8 cellular contexts compared by ENCODE assay signal in the genomic region with DNA sequence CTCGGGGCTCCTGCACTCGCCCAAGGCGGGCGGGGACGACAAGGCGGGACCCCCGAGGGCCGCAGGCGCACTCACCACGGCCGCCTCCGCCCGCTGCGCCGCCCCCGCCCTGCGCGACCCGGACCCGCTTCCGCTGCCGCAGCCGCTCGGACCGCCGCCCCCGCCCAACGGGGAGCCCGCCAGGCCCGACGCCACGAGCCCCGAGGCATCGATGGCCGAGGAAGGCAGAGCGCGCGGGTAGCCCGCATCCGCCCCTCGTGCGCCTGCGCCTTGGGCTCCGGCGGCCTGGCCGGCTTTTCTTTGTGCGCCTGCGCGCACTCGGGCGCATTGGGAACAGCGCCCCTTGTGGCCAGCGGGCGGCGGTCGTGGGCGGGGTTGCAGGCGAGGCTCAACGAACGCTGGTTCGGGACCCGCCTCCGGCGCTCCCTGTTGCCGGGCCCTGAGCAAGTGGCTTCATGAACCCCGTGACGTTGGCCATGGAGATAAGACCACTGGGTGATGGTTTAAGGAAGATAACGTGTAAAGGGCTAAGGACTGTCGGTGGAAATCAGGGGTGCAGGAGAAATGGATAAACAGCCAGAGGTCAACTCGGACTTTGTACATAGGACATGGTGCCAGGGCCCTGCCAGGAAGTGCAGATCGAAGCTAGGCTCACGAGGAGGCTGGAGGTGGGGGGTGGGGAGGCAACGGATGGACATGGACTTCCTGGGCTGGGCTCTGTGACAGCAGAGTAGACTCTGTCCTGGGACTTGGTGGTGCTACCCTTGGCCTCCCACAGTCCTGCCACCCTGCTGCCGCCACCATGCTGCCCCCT. TPM values are rescaled to one million over a fixed set of nuclear protein-coding genes. Genes with fewer than 3 reads are reported as not detected.
A peak's percentile ranks its signal among the peaks of the same experiment; 100 is the strongest.
DNase-seq lines count a peak whose midpoint lies in the region; ATAC-seq and TF ChIP-seq lines count a peak whose summit lies in the region.

A gene (plus strand): TSS at position 725 of the 814 bp plus-strand sequence. CDS start 78 bp downstream, at position 803.
A gene with protein sequence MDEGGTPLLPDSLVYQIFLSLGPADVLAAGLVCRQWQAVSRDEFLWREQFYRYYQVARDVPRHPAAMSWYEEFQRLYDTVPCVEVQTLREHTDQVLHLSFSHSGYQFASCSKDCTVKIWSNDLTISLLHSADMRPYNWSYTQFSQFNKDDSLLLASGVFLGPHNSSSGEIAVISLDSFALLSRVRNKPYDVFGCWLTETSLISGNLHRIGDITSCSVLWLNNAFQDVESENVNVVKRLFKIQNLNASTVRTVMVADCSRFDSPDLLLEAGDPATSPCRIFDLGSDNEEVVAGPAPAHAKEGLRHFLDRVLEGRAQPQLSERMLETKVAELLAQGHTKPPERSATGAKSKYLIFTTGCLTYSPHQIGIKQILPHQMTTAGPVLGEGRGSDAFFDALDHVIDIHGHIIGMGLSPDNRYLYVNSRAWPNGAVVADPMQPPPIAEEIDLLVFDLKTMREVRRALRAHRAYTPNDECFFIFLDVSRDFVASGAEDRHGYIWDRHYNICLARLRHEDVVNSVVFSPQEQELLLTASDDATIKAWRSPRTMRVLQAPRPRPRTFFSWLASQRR (minus strand): TSS at position 220 of the 814 bp plus-strand sequence. CDS start 655 bp downstream, outside the sequence.

- H3K4me1 ChIP-seq in DOHH2 (ENCODE audit: control insufficient read depth, low read length) (peaks cover 16% of the 10 kb centered on the region), KMS-11 (ENCODE audit: low read depth, poor library complexity, severe bottlenecking) (peaks cover 17% of the 10 kb centered on the region), Peyer's patch (peaks cover 0 to 34% (median 10%) of the 10 kb centered on the region in 4 donors), fibroblast of lung (ENCODE audit: control insufficient read depth, extremely low read depth, insufficient read depth, low read length) (peaks cover 2% of the 10 kb centered on the region)

- peak; percentile 84 for TF ChIP-seq CTCF in DOHH2 (IDR thresholded peaks at IDR 0.05; ENCODE audit: low read depth, low read length, poor library complexity, severe bottlenecking)
- TF ChIP-seq CTCF in KMS-11 (conservative IDR thresholded peaks at IDR 0.05; ENCODE audit: low read depth, low read length) = peak; percentile 81
- peak; percentile 99 to 100 (median 100) for TF ChIP-seq CTCF in Peyer's patch (IDR thresholded peaks at IDR 0.05)
- TF ChIP-seq CTCF in fibroblast of lung (conservative IDR thresholded peaks at IDR 0.05 in 1 of 2, IDR thresholded peaks at IDR 0.05 in 1 of 2; ENCODE audit: low read depth in 1 of 2, low read length in 2 of 2) = peak; percentile 69 to 71

- no peaks in the 10 kb centered on the region for H3K9me3 Mint-ChIP-seq in activated T-helper 1 cell treated with anti-CD3 and anti-CD28 coated beads, Interleukin-12 subunit alpha, Interleukin-12 subunit beta, Interleukin-2, Interleukin-4 antibody, amounts not matched to agents 30 ng/mL and 10 ng/mL and 1 ng/mL, durations not matched to agents 14 hours and 24 hours and 36 hours
- H3K9me3 Mint-ChIP-seq in naive B cell = no peaks in the 10 kb centered on the region
- no peaks in the 10 kb centered on the region for H3K9me3 Mint-ChIP-seq in stimulated activated effector memory CD8-positive, alpha-beta T cell treated with anti-CD3 and anti-CD28 coated beads, Interleukin-12 subunit alpha, Interleukin-12 subunit beta, amount 100 ng/mL, for 72 hours

- H3K4me3 ChIP-seq in DOHH2 (ENCODE audit: low read length) (peak within 1 kb of the TSS; percentile 84), KMS-11 (IDR thresholded peaks at IDR 0.05; ENCODE audit: insufficient read depth, low read depth, low read length) (peak within 1 kb of the TSS; percentile 22), Peyer's patch (peak within 1 kb of the TSS; percentile 83 to 100 (median 94)), fibroblast of lung (replicated peaks in 1 of 4; ENCODE audit: control extremely low read depth in 1 of 4, insufficient read depth in 1 of 4, low read depth in 3 of 4, low read length in 4 of 4) (peak within 1 kb of the TSS; percentile 61 to 90 (median 84))

- no peaks in the 10 kb centered on the region for H3K27me3 Mint-ChIP-seq in activated T-helper 1 cell treated with anti-CD3 and anti-CD28 coated beads, Interleukin-12 subunit alpha, Interleukin-12 subunit beta, Interleukin-2, Interleukin-4 antibody, amounts not matched to agents 30 ng/mL and 10 ng/mL and 1 ng/mL, durations not matched to agents 14 hours and 24 hours and 36 hours (ENCODE audit: insufficient read depth)
- no peaks in the 10 kb centered on the region for H3K27me3 Mint-ChIP-seq in naive B cell

- peak within 1 kb of the TSS; percentile 64; the same call in 1 of the 2 replicates for H3K9ac ChIP-seq in KMS-11
- peak within 1 kb of the TSS; percentile 80 for H3K9ac ChIP-seq in fibroblast of lung (ENCODE audit: insufficient read depth, low read length)

- H3K4me1 Mint-ChIP-seq in activated T-helper 1 cell treated with anti-CD3 and anti-CD28 coated beads, Interleukin-12 subunit alpha, Interleukin-12 subunit beta, Interleukin-2, Interleukin-4 antibody, amounts not matched to agents 30 ng/mL and 10 ng/mL and 1 ng/mL, durations not matched to agents 14 hours and 24 hours and 36 hours (ENCODE audit: low read depth) = peaks cover 5% of the 10 kb centered on the region
- H3K4me1 Mint-ChIP-seq in naive B cell = peaks cover 8 to 10% (median 10%) of the 10 kb centered on the region in 3 donors
- H3K4me1 Mint-ChIP-seq in stimulated activated effector memory CD8-positive, alpha-beta T cell treated with anti-CD3 and anti-CD28 coated beads, Interleukin-12 subunit alpha, Interleukin-12 subunit beta, amount 100 ng/mL, for 72 hours = peaks cover 21% of the 10 kb centered on the region

- peak within 1 kb of the TSS; percentile 77 for H3K4me2 ChIP-seq in DOHH2 (ENCODE audit: low read length)
- peak within 1 kb of the TSS; percentile 60 for H3K4me2 ChIP-seq in KMS-11
- peak within 1 kb of the TSS; percentile 88 for H3K4me2 ChIP-seq in fibroblast of lung (ENCODE audit: extremely low read depth, insufficient read depth, low read length)

- peak; percentile 87 to 97 (median 97) for DNase-seq in Peyer's patch
- peak; percentile 97 for DNase-seq in activated T-helper 1 cell treated with anti-CD3 and anti-CD28 coated beads, Interleukin-12 subunit alpha, Interleukin-12 subunit beta, Interleukin-2, Interleukin-4 antibody, amounts not matched to agents 30 ng/mL and 10 ng/mL and 1 ng/mL, durations not matched to agents 14 hours and 24 hours and 36 hours (ENCODE audit: low spot score)
- DNase-seq in fibroblast of lung (ENCODE audit: low read depth in 2 of 2) = peak; percentile 87 to 92
- DNase-seq in naive B cell = peak; percentile 96
- DNase-seq in stimulated activated effector memory CD8-positive, alpha-beta T cell treated with anti-CD3 and anti-CD28 coated beads, Interleukin-12 subunit alpha, Interleukin-12 subunit beta, amount 100 ng/mL, for 72 hours (ENCODE audit: low spot score in 2 of 2) = peak; percentile 98 to 99

- H3K27ac Mint-ChIP-seq in activated T-helper 1 cell treated with anti-CD3 and anti-CD28 coated beads, Interleukin-12 subunit alpha, Interleukin-12 subunit beta, Interleukin-2, Interleukin-4 antibody, amounts not matched to agents 30 ng/mL and 10 ng/mL and 1 ng/mL, durations not matched to agents 14 hours and 24 hours and 36 hours = peak within 1 kb of the TSS; percentile 86
- peak within 1 kb of the TSS in 5 of 6 donors; percentile 49 to 96 (median 87) for H3K27ac Mint-ChIP-seq in naive B cell
- H3K27ac Mint-ChIP-seq in stimulated activated effector memory CD8-positive, alpha-beta T cell treated with anti-CD3 and anti-CD28 coated beads, Interleukin-12 subunit alpha, Interleukin-12 subunit beta, amount 100 ng/mL, for 72 hours = peak within 1 kb of the TSS; percentile 87

- H3K79me2 ChIP-seq in DOHH2 (ENCODE audit: control insufficient read depth, low read length) (peaks cover 26% of the 10 kb centered on the region), KMS-11 (ENCODE audit: insufficient read depth, low read depth) (peaks cover 18% of the 10 kb centered on the region; the same call in 1 of the 2 replicates), fibroblast of lung (ENCODE audit: control insufficient read depth, insufficient read depth, low read length) (peaks cover 23% of the 10 kb centered on the region)

- H3K36me3 ChIP-seq in DOHH2 (ENCODE audit: control insufficient read depth, low read length) (peaks cover 32% of the 10 kb centered on the region), KMS-11 (ENCODE audit: insufficient read depth) (peaks cover 3% of the 10 kb centered on the region; the same call in 1 of the 2 replicates), Peyer's patch (peaks cover 0 to 35% (median 0%) of the 10 kb centered on the region in 3 donors), fibroblast of lung (ENCODE audit: control insufficient read depth, insufficient read depth, low read length) (peaks cover 35% of the 10 kb centered on the region)

- no peaks in the 10 kb centered on the region for H3K9me3 ChIP-seq in DOHH2 (ENCODE audit: control insufficient read depth, insufficient read depth, low read length)
- H3K9me3 ChIP-seq in Peyer's patch = no peaks in the 10 kb centered on the region
- no peaks in the 10 kb centered on the region for H3K9me3 ChIP-seq in fibroblast of lung (ENCODE audit: control insufficient read depth, insufficient read depth, low read depth, low read length)

- H3K36me3 Mint-ChIP-seq in activated T-helper 1 cell treated with anti-CD3 and anti-CD28 coated beads, Interleukin-12 subunit alpha, Interleukin-12 subunit beta, Interleukin-2, Interleukin-4 antibody, amounts not matched to agents 30 ng/mL and 10 ng/mL and 1 ng/mL, durations not matched to agents 14 hours and 24 hours and 36 hours (ENCODE audit: low read depth) = peaks cover 10% of the 10 kb centered on the region
- H3K36me3 Mint-ChIP-seq in naive B cell = no peaks in the 10 kb centered on the region
- H3K36me3 Mint-ChIP-seq in stimulated activated effector memory CD8-positive, alpha-beta T cell treated with anti-CD3 and anti-CD28 coated beads, Interleukin-12 subunit alpha, Interleukin-12 subunit beta, amount 100 ng/mL, for 72 hours = peaks cover 51% of the 10 kb centered on the region

- H3K27me3 ChIP-seq in DOHH2 (ENCODE audit: control insufficient read depth, low read length) (no peaks in the 10 kb centered on the region), KMS-11 (ENCODE audit: insufficient read depth, low read depth) (no peaks in the 10 kb centered on the region), Peyer's patch (no peaks in the 10 kb centered on the region), fibroblast of lung (ENCODE audit: control insufficient read depth, insufficient read depth, low read length) (no peaks in the 10 kb centered on the region)

- intact Hi-C loops in activated T-helper 1 cell treated with anti-CD3 and anti-CD28 coated beads, Interleukin-12 subunit alpha, Interleukin-12 subunit beta, Interleukin-2, Interleukin-4 antibody, amounts not matched to agents 30 ng/mL and 10 ng/mL and 1 ng/mL, durations not matched to agents 14 hours and 24 hours and 36 hours (cut with micrococcal nuclease) = loop anchor here (1.0 to 5.0 kb wide), 7 partner anchors 34 to 137 kb away; a partner anchor contains a TSS

- H3K27ac ChIP-seq in DOHH2 (ENCODE audit: low read depth, low read length) (peak within 1 kb of the TSS; percentile 18; the same call in 1 of the 2 replicates), KMS-11 (peak within 1 kb of the TSS; percentile 60), Peyer's patch (peak within 1 kb of the TSS; percentile 91 to 98 (median 96)), fibroblast of lung (ENCODE audit: insufficient read depth, low read length) (peak within 1 kb of the TSS; percentile 85)

- TF ChIP-seq POLR2A in Peyer's patch (IDR thresholded peaks at IDR 0.05) = peak in 1 of 2 donors; percentile 90

- peak; percentile 62 for ATAC-seq in GM21737 (IDR thresholded peaks at IDR 0.05; ENCODE audit: unreplicated experiment)
- ATAC-seq in naive B cell (ENCODE audit: low read depth in 2 of 2) = peak; percentile 81 to 84
- ATAC-seq in stimulated activated effector memory CD8-positive, alpha-beta T cell treated with anti-CD3 and anti-CD28 coated beads, Interleukin-12 subunit alpha, Interleukin-12 subunit beta, amount 100 ng/mL, for 72 hours = peak; percentile 81

- H3K4me3 Mint-ChIP-seq in activated T-helper 1 cell treated with anti-CD3 and anti-CD28 coated beads, Interleukin-12 subunit alpha, Interleukin-12 subunit beta, Interleukin-2, Interleukin-4 antibody, amounts not matched to agents 30 ng/mL and 10 ng/mL and 1 ng/mL, durations not matched to agents 14 hours and 24 hours and 36 hours = peak within 1 kb of the TSS; percentile 83
- peak within 1 kb of the TSS; percentile 73 to 91 (median 80) for H3K4me3 Mint-ChIP-seq in naive B cell
- peak within 1 kb of the TSS; percentile 66 for H3K4me3 Mint-ChIP-seq in stimulated activated effector memory CD8-positive, alpha-beta T cell treated with anti-CD3 and anti-CD28 coated beads, Interleukin-12 subunit alpha, Interleukin-12 subunit beta, amount 100 ng/mL, for 72 hours

- no peaks in the 10 kb centered on the region; the same call in 1 of the 2 replicates for H3F3A ChIP-seq in DOHH2 (ENCODE audit: control insufficient read depth, insufficient read depth)

- H3K9me2 ChIP-seq in DOHH2 (replicated peaks; ENCODE audit: control insufficient read depth, low read length) = no peaks in the 10 kb centered on the region

- H4K20me1 ChIP-seq in DOHH2 (ENCODE audit: control insufficient read depth, insufficient read depth, low read depth, low read length) (0 out of 2 replicates have a peak, but pooled peaks cover 3% of the 10 kb centered on the region), KMS-11 (ENCODE audit: insufficient read depth) (no peaks in the 10 kb centered on the region), fibroblast of lung (ENCODE audit: control insufficient read depth, extremely low read depth, insufficient read depth, low read length) (no peaks in the 10 kb centered on the region)

- no peak within 1 kb of the TSS; the same call in 1 of the 2 replicates for H2AFZ ChIP-seq in KMS-11 (ENCODE audit: low read depth)
- peak within 1 kb of the TSS; percentile 38 for H2AFZ ChIP-seq in fibroblast of lung (ENCODE audit: low read length)

RNA-seq across cellular contexts. Expression of the first gene that starts in this region (rescaled TPM):
- total RNA-seq in Peyer's patch (100 to 1,000 TPM in 1 of 4 donors, 10 to 100 TPM in 2, not detected in 1; 24.9 to 148 (median 66.2) TPM), fibroblast of lung (1.2 TPM in 1 of 2 replicates, not detected in the other)
- total RNA-seq in activated T-helper 1 cell treated with anti-CD3 and anti-CD28 coated beads, Interleukin-12 subunit alpha, Interleukin-12 subunit beta, Interleukin-2, Interleukin-4 antibody, amounts not matched to agents 30 ng/mL and 10 ng/mL and 1 ng/mL, durations not matched to agents 14 hours and 24 hours and 36 hours = 0.56 and 1.5 TPM in 2 replicates
- polyA plus RNA-seq in fibroblast of lung (0.40 TPM in 1 of 2 replicates, not detected in the other), naive B cell (ENCODE audit: low read depth in 6 of 6) (not detected)
- 0.31 TPM in 1 of 2 replicates, not detected in the other for polyA plus RNA-seq in fibroblast of lung (2012)
- polyA minus RNA-seq in fibroblast of lung (ENCODE audit: low replicate concordance) = not detected in 2 replicates

RNA-seq across cellular contexts. Expression of the second gene that starts in this region (rescaled TPM):
- total RNA-seq in Peyer's patch = 100 to 1,000 TPM; 247 to 470 (median 336) TPM
- total RNA-seq in activated T-helper 1 cell treated with anti-CD3 and anti-CD28 coated beads, Interleukin-12 subunit alpha, Interleukin-12 subunit beta, Interleukin-2, Interleukin-4 antibody, amounts not matched to agents 30 ng/mL and 10 ng/mL and 1 ng/mL, durations not matched to agents 14 hours and 24 hours and 36 hours = 92.5 and 96.2 TPM in 2 replicates
- 136 and 166 TPM in 2 replicates for total RNA-seq in fibroblast of lung
- polyA plus RNA-seq in fibroblast of lung = 31.3 and 39.9 TPM in 2 replicates
- 56.6 and 83.9 TPM in 2 replicates for polyA plus RNA-seq in fibroblast of lung (2012)
- polyA minus RNA-seq in fibroblast of lung (ENCODE audit: low replicate concordance) = 75.4 and 113 TPM in 2 replicates
- polyA plus RNA-seq in naive B cell (ENCODE audit: low read depth in 6 of 6) = 100 to 1,000 TPM in 1 of 6 donors, 10 to 100 TPM in 5; 48.2 to 105 (median 55.1) TPM

Comparison
In these comparisons a context has a peak if more than half of its experiments do, and no peak if none do; other contexts are left out.
1. Peak in every context shown above with its lines: DNase-seq, ATAC-seq, H3K4me3 ChIP-seq and H3K27ac ChIP-seq.
2. H3K27ac ChIP-seq: peak in every context shown above with its lines; median percentile 96 in Peyer's patch; 85 in fibroblast of lung; 60 in KMS-11; 18 in DOHH2.
3. H3K4me3 ChIP-seq: peak in every context shown above with its lines; median percentile 94 in Peyer's patch; 84 in DOHH2; 84 in fibroblast of lung; 22 in KMS-11.